Comparison of ENCODE assay signal across 1 cellular context in genomic region chr11:86219291-86220193, GRCh38.
TF ChIP-seq lines count a peak whose summit lies in the region.

No MANE protein-coding gene starts in this region.

TF ChIP-seq in GM23338, 12 proteins besides CTCF, POLR2A, EP300 and RAD21 (continued from another document):
- TF ChIP-seq ZNF462 (CRISPR knock-in tag; IDR thresholded peaks at IDR 0.05) (no peak), CREB1 (CRISPR knock-in tag; IDR thresholded peaks at IDR 0.05; ENCODE audit: low read depth) (no peak)
